Comparison of ENCODE assay signal across 22 cellular contexts in the genomic region with DNA sequence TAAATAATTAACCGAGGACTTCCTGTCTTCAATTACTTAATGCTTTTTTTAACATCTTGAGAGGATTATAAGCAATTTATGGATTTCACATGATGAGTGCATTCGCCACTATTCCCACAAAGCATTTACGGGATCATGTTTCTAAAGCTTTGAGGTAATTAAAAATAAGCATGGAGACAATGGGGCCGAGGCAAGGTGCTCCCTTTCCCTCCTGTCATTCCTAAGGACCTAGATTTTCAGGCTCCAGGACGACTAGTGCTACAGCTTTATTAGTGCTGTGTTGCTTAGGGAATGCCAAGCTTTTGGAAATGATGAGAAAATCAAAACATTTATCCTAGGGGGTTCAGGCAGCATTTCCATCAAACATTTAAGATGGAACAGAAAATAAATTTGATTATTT.
A peak's percentile ranks its signal among the peaks of the same experiment; 100 is the strongest.
DNase-seq lines count a peak whose midpoint lies in the region; TF ChIP-seq lines count a peak whose summit lies in the region.
"Had no signal": no experiment of that assay in that cellular context is flagged by ENCODE, and none has a peak within 500 bp of the region (broad histone marks: within the 10 kb centered on the region; RNA-seq: fewer than 3 reads in every experiment).

No MANE protein-coding gene starts in this region.

- no peak overlapping the region for H3K4me3 ChIP-seq in HEK293 (ENCODE audit: low read depth, low read length)
- no peak overlapping the region for H3K4me3 ChIP-seq in endodermal cell (ENCODE audit: low read length)
- no peak overlapping the region for H3K4me3 ChIP-seq in breast epithelium
- H3K4me3 ChIP-seq: BLaER1 treated with 17β-estradiol and CSF1 and Interleukin-3, amounts not matched to agents 10 nM and 100 nM; HAP-1; PC-9 had no signal

- TF ChIP-seq CTCF in HEK293 (tag by site-specific recombination; IDR thresholded peaks at IDR 0.05): no peak
- TF ChIP-seq CTCF in endodermal cell (conservative IDR thresholded peaks at IDR 0.05): no peak
- no peak for TF ChIP-seq CTCF in breast epithelium (IDR thresholded peaks at IDR 0.05)

- no peaks in the 10 kb centered on the region for H3K27me3 Mint-ChIP-seq in endodermal cell (ENCODE audit: insufficient read depth)
- H3K27me3 Mint-ChIP-seq: CD8-positive, alpha-beta memory T cell had no signal

- H3K4me1 ChIP-seq in HEK293 (ENCODE audit: control insufficient read depth, insufficient read depth, low read length) (no peaks in the 10 kb centered on the region), endodermal cell (ENCODE audit: control insufficient read depth, insufficient read depth, low read length) (peaks cover 7% of the 10 kb centered on the region), breast epithelium (no peaks in the 10 kb centered on the region)
- H3K4me1 ChIP-seq: BLaER1 treated with 17β-estradiol and CSF1 and Interleukin-3, amounts not matched to agents 10 nM and 100 nM; HAP-1 had no signal

- 83% methylated on average over 5 of the region's 5 CpGs; no CpG with 5 or more reads in 1 of the 2 experiments for WGBS in endodermal cell (ENCODE audit: insufficient coverage in 1 of 2, insufficient read length in 1 of 2), 2 experiments

- peak in 2 of 3 experiments; percentile 60 to 91 for DNase-seq in NCI-H1417 (lab: John Stamatoyannopoulos, UW)
- no peak for DNase-seq in NCI-H1417 treated with DMSO at 0.1 percent for 48 hours (lab: John Stamatoyannopoulos, UW)
- DNase-seq in NCI-H524 treated with DMSO at 0.1 percent for 48 hours (lab: John Stamatoyannopoulos, UW): peak; percentile 92
- DNase-seq in endodermal cell: no peak
- no peak for DNase-seq in erythroblast (lab: John Stamatoyannopoulos, UW)
- no peak for DNase-seq in C1 segment of cervical spinal cord (lab: John Stamatoyannopoulos, UW)
- no peak for DNase-seq in breast epithelium (ENCODE audit: low spot score in 2 of 2)
- DNase-seq: CD8-positive, alpha-beta memory T cell; DMS 273 treated with DMSO at 0.1 percent for 48 hours; GDM1; MM.1S; NCI-H2029 treated with DMSO at 0.1 percent for 48 hours; NCI-H226; NCI-H526; PC-9; SIG-M5; T-helper 1 cell; T-helper 9 cell had no signal

- CTCF ChIA-PET in HEK293 (lab: Yijun Ruan, JAX): interaction anchor here (0.7 kb wide), 1 partner anchor 20 kb away, joined by 3 read pairs; no protein-coding TSS in a partner anchor

- H3K27ac ChIP-seq in HEK293 (ENCODE audit: extremely low read depth, low read depth, low read length): no peak overlapping the region
- H3K27ac ChIP-seq in endodermal cell (ENCODE audit: low read depth, low read length): no peak overlapping the region
- no peak overlapping the region for H3K27ac ChIP-seq in breast epithelium
- H3K27ac ChIP-seq: BLaER1 treated with 17β-estradiol and CSF1 and Interleukin-3, amounts not matched to agents 10 nM and 100 nM; PC-9; RWPE1 had no signal

- H3K4me1 Mint-ChIP-seq in endodermal cell: peaks cover 22% of the 10 kb centered on the region
- H3K4me1 Mint-ChIP-seq: CD8-positive, alpha-beta memory T cell had no signal

- H3K36me3 ChIP-seq in HEK293 (ENCODE audit: control insufficient read depth in 2 of 2, insufficient read depth in 1 of 2, low read length in 2 of 2) (no peaks in the 10 kb centered on the region), endodermal cell (ENCODE audit: control insufficient read depth, insufficient read depth, low read length) (no peaks in the 10 kb centered on the region), breast epithelium (no peaks in the 10 kb centered on the region)
- H3K36me3 ChIP-seq: BLaER1 treated with 17β-estradiol and CSF1 and Interleukin-3, amounts not matched to agents 10 nM and 100 nM; HAP-1 had no signal

- intact Hi-C loops in breast epithelium (cut with DNase I; ENCODE audit: low total_unique reads): no loop called here

- no peaks in the 10 kb centered on the region for H3K36me3 Mint-ChIP-seq in endodermal cell (ENCODE audit: low read depth)

- no peak overlapping the region for H3K9ac ChIP-seq in endodermal cell (ENCODE audit: extremely low read depth, low read length, poor library complexity, severe bottlenecking)
- H3K9ac ChIP-seq: BLaER1 treated with 17β-estradiol and CSF1 and Interleukin-3, amounts not matched to agents 10 nM and 100 nM had no signal

- no peaks in the 10 kb centered on the region for H3K9me3 Mint-ChIP-seq in endodermal cell

- POLR2A ChIA-PET in HEK293 (lab: Yijun Ruan, JAX): no interaction called here

- peak overlapping the region; percentile 32 for H3K27ac Mint-ChIP-seq in endodermal cell
- H3K27ac Mint-ChIP-seq: CD8-positive, alpha-beta memory T cell had no signal

- TF ChIP-seq POLR2A in erythroblast (IDR thresholded peaks at IDR 0.05; ENCODE audit: low read length): no peak
- TF ChIP-seq POLR2A in breast epithelium (IDR thresholded peaks at IDR 0.05): no peak

- H3K4me3 Mint-ChIP-seq in endodermal cell: no peak overlapping the region
- H3K4me3 Mint-ChIP-seq: CD8-positive, alpha-beta memory T cell had no signal

- no peaks in the 10 kb centered on the region for H3K27me3 ChIP-seq in endodermal cell (ENCODE audit: control insufficient read depth, insufficient read depth, low read length, poor library complexity, severe bottlenecking)
- no peaks in the 10 kb centered on the region for H3K27me3 ChIP-seq in breast epithelium
- H3K27me3 ChIP-seq: BLaER1 treated with 17β-estradiol and CSF1 and Interleukin-3, amounts not matched to agents 10 nM and 100 nM had no signal

- H3K9me3 ChIP-seq in HEK293 (ENCODE audit: control insufficient read depth, insufficient read depth, low read depth, low read length) (no peaks in the 10 kb centered on the region), endodermal cell (ENCODE audit: control insufficient read depth, low read length) (no peaks in the 10 kb centered on the region), breast epithelium (no peaks in the 10 kb centered on the region)
- H3K9me3 ChIP-seq: BLaER1 treated with 17β-estradiol and CSF1 and Interleukin-3, amounts not matched to agents 10 nM and 100 nM; HAP-1 had no signal

TF ChIP-seq in HEK293, 187 proteins besides CTCF, POLR2A, EP300 and RAD21:
- TF ChIP-seq ZNF133 (tag by site-specific recombination; IDR thresholded peaks at IDR 0.05): no peak
- no peak for TF ChIP-seq ZSCAN16 (tag by site-specific recombination; IDR thresholded peaks at IDR 0.05)
- TF ChIP-seq TRIM28 (IDR thresholded peaks at IDR 0.05; ENCODE audit: borderline replicate concordance, low read length): no peak
- no peak for TF ChIP-seq ZSCAN23 (tag by site-specific recombination; IDR thresholded peaks at IDR 0.05)
- 0 out of 2 replicates have a peak, but pooled peaks have one; percentile 29 for TF ChIP-seq TCF7L2 (IDR thresholded peaks at IDR 0.05; ENCODE audit: borderline replicate concordance, low read depth, low read length)
- TF ChIP-seq, protein P1, sequence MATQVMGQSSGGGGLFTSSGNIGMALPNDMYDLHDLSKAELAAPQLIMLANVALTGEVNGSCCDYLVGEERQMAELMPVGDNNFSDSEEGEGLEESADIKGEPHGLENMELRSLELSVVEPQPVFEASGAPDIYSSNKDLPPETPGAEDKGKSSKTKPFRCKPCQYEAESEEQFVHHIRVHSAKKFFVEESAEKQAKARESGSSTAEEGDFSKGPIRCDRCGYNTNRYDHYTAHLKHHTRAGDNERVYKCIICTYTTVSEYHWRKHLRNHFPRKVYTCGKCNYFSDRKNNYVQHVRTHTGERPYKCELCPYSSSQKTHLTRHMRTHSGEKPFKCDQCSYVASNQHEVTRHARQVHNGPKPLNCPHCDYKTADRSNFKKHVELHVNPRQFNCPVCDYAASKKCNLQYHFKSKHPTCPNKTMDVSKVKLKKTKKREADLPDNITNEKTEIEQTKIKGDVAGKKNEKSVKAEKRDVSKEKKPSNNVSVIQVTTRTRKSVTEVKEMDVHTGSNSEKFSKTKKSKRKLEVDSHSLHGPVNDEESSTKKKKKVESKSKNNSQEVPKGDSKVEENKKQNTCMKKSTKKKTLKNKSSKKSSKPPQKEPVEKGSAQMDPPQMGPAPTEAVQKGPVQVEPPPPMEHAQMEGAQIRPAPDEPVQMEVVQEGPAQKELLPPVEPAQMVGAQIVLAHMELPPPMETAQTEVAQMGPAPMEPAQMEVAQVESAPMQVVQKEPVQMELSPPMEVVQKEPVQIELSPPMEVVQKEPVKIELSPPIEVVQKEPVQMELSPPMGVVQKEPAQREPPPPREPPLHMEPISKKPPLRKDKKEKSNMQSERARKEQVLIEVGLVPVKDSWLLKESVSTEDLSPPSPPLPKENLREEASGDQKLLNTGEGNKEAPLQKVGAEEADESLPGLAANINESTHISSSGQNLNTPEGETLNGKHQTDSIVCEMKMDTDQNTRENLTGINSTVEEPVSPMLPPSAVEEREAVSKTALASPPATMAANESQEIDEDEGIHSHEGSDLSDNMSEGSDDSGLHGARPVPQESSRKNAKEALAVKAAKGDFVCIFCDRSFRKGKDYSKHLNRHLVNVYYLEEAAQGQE (tag by site-specific recombination; IDR thresholded peaks at IDR 0.05): no peak
- TF ChIP-seq MYNN (tag by site-specific recombination; IDR thresholded peaks at IDR 0.05; ENCODE audit: borderline replicate concordance): no peak

Comparison
In these comparisons a context has a peak if more than half of its experiments do, and no peak if none do; other contexts are left out.
1. DNase-seq: peak in NCI-H1417 (2 of 3) and NCI-H524 treated with DMSO at 0.1 percent for 48 hours (single experiment); none in NCI-H1417 treated with DMSO at 0.1 percent for 48 hours (single experiment), endodermal cell (single experiment), erythroblast (0 of 2), C1 segment of cervical spinal cord (0 of 14) and breast epithelium (0 of 2).